In the genomic region with DNA sequence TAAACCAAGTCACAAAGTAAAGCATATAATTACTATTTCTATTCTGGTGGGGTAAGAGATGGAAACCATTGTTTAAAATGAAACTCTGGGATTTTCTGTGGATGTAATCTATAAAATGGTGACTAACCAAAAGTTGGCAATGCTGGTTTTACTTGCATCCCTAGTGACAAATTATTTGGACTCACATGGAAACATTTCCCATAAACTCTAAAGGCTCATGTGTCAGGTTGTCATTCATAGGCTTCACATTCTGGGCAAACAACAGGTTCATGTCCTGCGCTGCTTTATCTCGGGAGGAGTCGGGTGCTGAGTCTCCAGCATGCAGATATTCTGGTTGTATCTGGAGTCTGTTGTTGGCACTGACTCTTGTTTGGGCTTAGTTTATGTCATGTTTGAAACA, we compare ENCODE assay signal across 8 cellular contexts.
"Had no signal": no experiment of that assay in that cellular context is flagged by ENCODE, and none has a peak within 500 bp of the region (broad histone marks: within the 10 kb centered on the region; RNA-seq: fewer than 3 reads in every experiment).

No MANE protein-coding gene starts in this region.

- FAIRE-seq: HepG2, HTR-8/SVneo, K562 had no signal

- ATAC-seq: HepG2, K562 had no signal

- H3K9me3 Mint-ChIP-seq: IgD-negative memory B cell had no signal

- H3K27me3 Mint-ChIP-seq: IgD-negative memory B cell had no signal

- DNase-seq: IMR-90, KBM-7, KG1 had no signal

- H3K27ac ChIP-seq: HL-60 had no signal

- H3K4me3 ChIP-seq: K562 had no signal
